In the genomic region with DNA sequence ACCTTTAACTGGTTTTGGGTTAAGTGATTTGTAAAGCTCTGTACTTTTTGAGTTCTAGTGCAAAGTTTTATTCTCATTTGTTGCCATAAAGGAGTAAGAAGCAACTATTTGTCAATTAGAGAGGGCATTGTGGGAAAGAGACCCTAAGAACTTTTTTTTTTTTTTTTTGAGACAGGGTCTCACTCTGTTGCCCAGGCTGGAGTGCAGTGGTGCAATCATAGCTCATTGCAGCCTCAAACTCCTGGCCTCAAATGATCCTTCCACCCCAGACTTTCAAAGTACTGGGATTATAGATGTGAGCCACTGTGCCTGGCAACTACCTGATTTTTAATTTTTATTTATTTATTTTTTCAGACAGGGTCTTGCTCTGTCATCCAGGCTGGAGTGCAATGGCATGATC, we compare ENCODE assay signal across 33 cellular contexts. TPM values are rescaled to one million over a fixed set of nuclear protein-coding genes. Genes with fewer than 3 reads are reported as not detected.
"Had no signal": no experiment of that assay in that cellular context is flagged by ENCODE, and none has a peak within 500 bp of the region (broad histone marks: within the 10 kb centered on the region; RNA-seq: fewer than 3 reads in every experiment).

No MANE protein-coding gene starts in this region.

- H3K4me3 ChIP-seq: ascending aorta, cardiac muscle cell had no signal

- ATAC-seq: activated CD4-positive, alpha-beta T cell treated with anti-CD3 and anti-CD28 coated beads for 36 hours; activated CD4-positive, CD25-positive, alpha-beta regulatory T cell treated with anti-CD3 and anti-CD28 coated beads, Interleukin-2, amount 50 U/mL, for 24 hours; activated CD8-positive, alpha-beta memory T cell treated with anti-CD3 and anti-CD28 coated beads, Interleukin-2, amount 10 ng/mL, durations not matched to agents 7 days and 5 days; activated CD8-positive, alpha-beta T cell treated with anti-CD3 and anti-CD28 coated beads, Interleukin-2, amount 10 ng/mL, durations not matched to agents 7 days and 5 days; activated naive CD8-positive, alpha-beta T cell treated with anti-CD3 and anti-CD28 coated beads, Interleukin-2, amount 50 U/mL, for 24 hours had no signal

- DNase-seq: activated CD4-positive, alpha-beta memory T cell treated with anti-CD3 and anti-CD28 coated beads, Interleukin-2, amount 10 ng/mL, durations not matched to agents 7 days and 5 days; activated CD4-positive, alpha-beta T cell treated with anti-CD3 and anti-CD28 coated beads for 1 hour; activated CD4-positive, alpha-beta T cell treated with anti-CD3 and anti-CD28 coated beads for 36 hours; activated CD4-positive, alpha-beta T cell treated with anti-CD3 and anti-CD28 coated beads for 48 hours; activated CD4-positive, alpha-beta T cell treated with anti-CD3 and anti-CD28 coated beads, Interleukin-2, amount 10 ng/mL, durations not matched to agents 7 days and 5 days; activated CD4-positive, alpha-beta T cell treated with anti-CD3 and anti-CD28 coated beads, Interleukin-2, amount 50 U/mL, for 48 hours; activated CD4-positive, CD25-positive, alpha-beta regulatory T cell; activated CD8-positive, alpha-beta memory T cell treated with anti-CD3 and anti-CD28 coated beads for 24 hours; activated CD8-positive, alpha-beta memory T cell treated with anti-CD3 and anti-CD28 coated beads, Interleukin-2, amount 10 ng/mL, durations not matched to agents 7 days and 5 days; activated CD8-positive, alpha-beta memory T cell treated with anti-CD3 and anti-CD28 coated beads, Interleukin-2, amount 50 U/mL, for 48 hours; activated CD8-positive, alpha-beta T cell treated with anti-CD3 and anti-CD28 coated beads, Interleukin-2, amount 10 ng/mL, durations not matched to agents 7 days and 5 days; activated effector memory CD4-positive, alpha-beta T cell treated with Interleukin-2 at 50 U/mL for 16 hours; activated gamma-delta T cell; activated naive CD4-positive, alpha-beta T cell treated with anti-CD3 and anti-CD28 coated beads, Interleukin-2, amount 10 ng/mL, durations not matched to agents 7 days and 5 days; activated naive CD4-positive, alpha-beta T cell treated with Interleukin-2 at 50 U/mL for 16 hours; activated naive CD8-positive, alpha-beta T cell treated with anti-CD3 and anti-CD28 coated beads, Interleukin-2, amount 10 ng/mL, durations not matched to agents 7 days and 5 days; activated naive CD8-positive, alpha-beta T cell treated with anti-CD3 and anti-CD28 coated beads, Interleukin-2, amount 50 U/mL, for 24 hours; activated T-cell treated with anti-CD3 and anti-CD28 coated beads, Interleukin-2, amount 50 U/mL, for 24 hours; activated T-cell treated with anti-CD3 and anti-CD28 coated beads, Interleukin-2, amount 50 U/mL, for 48 hours; amygdala; anterior cingulate cortex; caudate nucleus; cerebellar nuclear complex; T-helper 2 cell; T-helper 9 cell had no signal

- H3K9me3 ChIP-seq: ascending aorta had no signal

- H3K27ac ChIP-seq: ascending aorta, cardiac muscle cell, VCaP had no signal

- H3K27me3 ChIP-seq: ascending aorta, cardiac muscle cell had no signal

- H3K36me3 ChIP-seq: cardiac muscle cell had no signal

- FAIRE-seq: bronchial epithelial cell, TTC549 had no signal

RNA-seq across cellular contexts. Expression of a gene that starts 5.4 kb away (rescaled TPM):
- total RNA-seq: activated CD4-positive, alpha-beta memory T cell treated with anti-CD3 and anti-CD28 coated beads, Interleukin-2, amount 10 ng/mL, durations not matched to agents 7 days and 5 days; activated CD4-positive, alpha-beta T cell treated with anti-CD3 and anti-CD28 coated beads for 36 hours; activated CD4-positive, alpha-beta T cell treated with anti-CD3 and anti-CD28 coated beads, Interleukin-2, amount 10 ng/mL, durations not matched to agents 7 days and 5 days; activated CD8-positive, alpha-beta memory T cell treated with anti-CD3 and anti-CD28 coated beads, Interleukin-2, amount 10 ng/mL, durations not matched to agents 7 days and 5 days; activated CD8-positive, alpha-beta T cell treated with anti-CD3 and anti-CD28 coated beads, Interleukin-2, amount 10 ng/mL, durations not matched to agents 7 days and 5 days; activated naive CD8-positive, alpha-beta T cell treated with anti-CD3 and anti-CD28 coated beads, Interleukin-2, amount 10 ng/mL, durations not matched to agents 7 days and 5 days; activated T-helper 2 cell treated with anti-CD3 and anti-CD28 coated beads, Interferon-gamma antibody, Interleukin-2, Interleukin-4, amounts not matched to agents 10 μg/mL and 5 μg/mL and 100 μg/mL, durations not matched to agents 14 hours and 24 hours and 36 hours; ascending aorta; cardiac muscle cell; chondrocyte had no signal
- polyA plus RNA-seq: cardiac muscle cell had no signal
